Comparison of ENCODE assay signal across 8 cellular contexts in genomic region chr9:69324549-69325401, GRCh38. TPM values are rescaled to one million over a fixed set of nuclear protein-coding genes. Genes with fewer than 3 reads are reported as not detected.
A peak's percentile ranks its signal among the peaks of the same experiment; 100 is the strongest.
DNase-seq lines count a peak whose midpoint lies in the region; ATAC-seq, FAIRE-seq and TF ChIP-seq lines count a peak whose summit lies in the region.

Gene ENTREP1, plus strand, starts transcription at chr9:69325215. Its CDS starts 95 bp downstream, at chr9:69325310.

- H3K36me3 Mint-ChIP-seq in chondrocyte (ENCODE audit: low read depth), result no peaks in the 10 kb centered on the region
- no peaks in the 10 kb centered on the region for H3K36me3 Mint-ChIP-seq in stimulated activated memory B cell treated with anti-CD40 and anti-IgM and Interleukin-4, amounts not matched to agents 10 μg/mL and 1 μg/mL and 100 μg/mL, for 72 hours

- no peak for TF ChIP-seq CTCF in BE2C (IDR thresholded peaks at IDR 0.05; ENCODE audit: low read depth, low read length)
- peak; percentile 52 for TF ChIP-seq CTCF in chondrocyte (IDR thresholded peaks at IDR 0.05)

- peaks cover 37% of the 10 kb centered on the region for H3K27me3 Mint-ChIP-seq in chondrocyte (ENCODE audit: low read depth)
- peaks cover 44% of the 10 kb centered on the region for H3K27me3 Mint-ChIP-seq in stimulated activated memory B cell treated with anti-CD40 and anti-IgM and Interleukin-4, amounts not matched to agents 10 μg/mL and 1 μg/mL and 100 μg/mL, for 72 hours

- H3K27ac Mint-ChIP-seq in chondrocyte (ENCODE audit: unreplicated experiment), result peak within 1 kb of the TSS; percentile 41
- no peak within 1 kb of the TSS for H3K27ac Mint-ChIP-seq in stimulated activated memory B cell treated with anti-CD40 and anti-IgM and Interleukin-4, amounts not matched to agents 10 μg/mL and 1 μg/mL and 100 μg/mL, for 72 hours

- H3K4me3 Mint-ChIP-seq in chondrocyte (ENCODE audit: unreplicated experiment), result peak within 1 kb of the TSS; percentile 81
- peak within 1 kb of the TSS; percentile 11 for H3K4me3 Mint-ChIP-seq in stimulated activated memory B cell treated with anti-CD40 and anti-IgM and Interleukin-4, amounts not matched to agents 10 μg/mL and 1 μg/mL and 100 μg/mL, for 72 hours

- no peaks in the 10 kb centered on the region for H3K9me3 Mint-ChIP-seq in chondrocyte (ENCODE audit: low read depth)
- no peaks in the 10 kb centered on the region for H3K9me3 Mint-ChIP-seq in stimulated activated memory B cell treated with anti-CD40 and anti-IgM and Interleukin-4, amounts not matched to agents 10 μg/mL and 1 μg/mL and 100 μg/mL, for 72 hours

- FAIRE-seq in H54 (lab: Jason Lieb, UNC), result no peak

- peaks cover 84% of the 10 kb centered on the region for H3K27me3 ChIP-seq in BE2C

- H3K4me1 ChIP-seq in BE2C, result no peaks in the 10 kb centered on the region

- ATAC-seq in stimulated activated memory B cell treated with anti-CD40 and anti-IgM and Interleukin-4, amounts not matched to agents 10 μg/mL and 1 μg/mL and 100 μg/mL, for 72 hours, result peak; percentile 26
- ATAC-seq in HG02588 (IDR thresholded peaks at IDR 0.05; ENCODE audit: unreplicated experiment), result no peak

- DNase-seq in BE2C (peak; percentile 33), H54 (ENCODE audit: insufficient read length, low spot score) (peak; percentile 95), NCI-H526 (lab: John Stamatoyannopoulos, UW) (peak; percentile 40 to 81), chondrocyte (ENCODE audit: low spot score) (no peak), kidney glomerular epithelial cell (lab: John Stamatoyannopoulos, UW) (peak; percentile 53)
- no peak for DNase-seq in activated CD4-positive, CD25-positive, alpha-beta regulatory T cell treated with anti-CD3 and anti-CD28 coated beads, Interleukin-2, amount 50 U/mL, for 72 hours

- peaks cover 19% of the 10 kb centered on the region for H3K4me1 Mint-ChIP-seq in chondrocyte (ENCODE audit: low read depth)
- H3K4me1 Mint-ChIP-seq in stimulated activated memory B cell treated with anti-CD40 and anti-IgM and Interleukin-4, amounts not matched to agents 10 μg/mL and 1 μg/mL and 100 μg/mL, for 72 hours, result no peaks in the 10 kb centered on the region

- H3K4me3 ChIP-seq in BE2C (ENCODE audit: low read depth, low read length), result peak within 1 kb of the TSS; percentile 32

- no peaks in the 10 kb centered on the region for H3K9me3 ChIP-seq in BE2C

- no peaks in the 10 kb centered on the region for H3K36me3 ChIP-seq in BE2C

- TF ChIP-seq POLR2A in H54 (IDR thresholded peaks at IDR 0.05; ENCODE audit: low read depth, low read length), result no peak; the same call in none of the 2 replicates

RNA-seq across cellular contexts. Expression of gene ENTREP1, which starts in this region (rescaled TPM):
- not detected for polyA plus RNA-seq in BE2C (2012; ENCODE audit: insufficient read depth, insufficient read length, low read depth)
- 3.6 to 4.7 TPM (median 3.8 TPM) in 3 replicates for total RNA-seq in chondrocyte

Comparison
In these comparisons a context has a peak if more than half of its experiments do, and no peak if none do; other contexts are left out.
1. DNase-seq: peak in BE2C (single experiment), H54 (single experiment), NCI-H526 (2 of 2) and kidney glomerular epithelial cell (single experiment); none in chondrocyte (single experiment) and activated CD4-positive, CD25-positive, alpha-beta regulatory T cell treated with anti-CD3 and anti-CD28 coated beads, Interleukin-2, amount 50 U/mL, for 72 hours (single experiment).